8 cellular contexts compared by ENCODE assay signal in the genomic region with DNA sequence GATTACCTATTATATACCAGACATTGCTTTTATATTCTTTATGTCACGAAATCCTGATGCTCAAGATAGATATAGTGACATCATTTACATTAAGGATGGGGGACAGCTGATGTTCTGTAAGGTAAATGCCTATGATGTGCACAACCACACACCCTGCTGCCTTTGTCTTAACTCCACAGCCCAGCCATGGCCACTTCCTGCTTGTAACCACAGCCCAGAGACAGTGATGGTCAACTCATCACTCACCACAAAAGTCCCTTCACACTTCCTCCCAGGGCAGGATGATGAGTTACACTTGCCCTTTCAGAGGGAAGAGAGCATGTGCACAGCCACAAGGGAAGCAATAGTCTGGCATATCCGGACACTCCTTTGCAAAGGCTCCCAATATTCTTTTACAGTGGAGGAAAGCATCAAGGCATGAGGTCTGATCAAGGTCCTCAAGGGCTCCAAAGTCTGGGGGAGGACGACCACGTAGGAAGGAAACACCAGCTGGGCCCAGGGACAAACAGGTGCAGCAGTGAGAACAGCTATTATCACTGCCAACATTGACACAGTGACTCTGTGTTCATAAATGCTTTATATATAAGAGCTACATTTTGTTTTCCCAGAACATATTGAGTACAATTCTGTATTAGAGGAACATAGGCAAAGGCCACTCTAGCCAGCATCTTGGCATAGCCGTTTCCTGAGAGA. TPM values are rescaled to one million over a fixed set of nuclear protein-coding genes. Genes with fewer than 3 reads are reported as not detected.
DNase-seq lines count a peak whose midpoint lies in the region; ATAC-seq, FAIRE-seq and TF ChIP-seq lines count a peak whose summit lies in the region.

No MANE protein-coding gene starts in this region.

- TF ChIP-seq CTCF in astrocyte (IDR thresholded peaks at IDR 0.05; ENCODE audit: insufficient read depth, low read depth, low read length) (no peak), type B pancreatic cell (conservative IDR thresholded peaks at IDR 0.05) (no peak)

- no peak overlapping the region for H3K4me2 ChIP-seq in astrocyte (ENCODE audit: low read length)

- H3K4me3 Mint-ChIP-seq in astrocyte (ENCODE audit: unreplicated experiment) (no peak overlapping the region), type B pancreatic cell (no peak overlapping the region)

- H3K4me1 Mint-ChIP-seq in astrocyte (ENCODE audit: low read depth, unreplicated experiment) (peaks cover 12% of the 10 kb centered on the region), type B pancreatic cell (ENCODE audit: unreplicated experiment) (peaks cover 66% of the 10 kb centered on the region)

- no peak overlapping the region for H2AFZ ChIP-seq in astrocyte (ENCODE audit: low read depth, low read length)

- H3K36me3 ChIP-seq in astrocyte (ENCODE audit: insufficient read depth, low read length): peaks cover 8% of the 10 kb centered on the region

- no peak overlapping the region for H3K27ac ChIP-seq in astrocyte (ENCODE audit: low read depth, low read length)

- H3K79me2 ChIP-seq in astrocyte (ENCODE audit: insufficient read depth, low read length): peaks cover 7% of the 10 kb centered on the region

- H3K27me3 Mint-ChIP-seq in astrocyte (ENCODE audit: low read depth, unreplicated experiment) (peaks cover 10% of the 10 kb centered on the region), type B pancreatic cell (no peaks in the 10 kb centered on the region)

- H4K20me1 ChIP-seq in astrocyte (ENCODE audit: insufficient read depth, low read length): peaks cover 22% of the 10 kb centered on the region

- no peak overlapping the region for H3K9ac ChIP-seq in astrocyte (ENCODE audit: low read length)

- H3K9me3 Mint-ChIP-seq in astrocyte (ENCODE audit: unreplicated experiment) (no peaks in the 10 kb centered on the region), type B pancreatic cell (no peaks in the 10 kb centered on the region)

- peak; percentile 21 for DNase-seq in Jurkat, Clone E6-1 (ENCODE audit: low read depth, low spot score)
- DNase-seq in astrocyte (ENCODE audit: low read depth) (peak; percentile 38), pons (ENCODE audit: low spot score) (peak; percentile 81), DMS79 treated with DMSO at 0.1 percent for 48 hours (lab: John Stamatoyannopoulos, UW) (no peak), kidney glomerular epithelial cell (lab: John Stamatoyannopoulos, UW) (no peak), type B pancreatic cell (ENCODE audit: extremely low spot score, unreplicated experiment) (no peak)

- FAIRE-seq in astrocyte (lab: Jason Lieb, UNC): peak; percentile 26

- H3K4me1 ChIP-seq in astrocyte (ENCODE audit: insufficient read depth, low read length): peaks cover 12% of the 10 kb centered on the region

- no peak overlapping the region for H3K27ac Mint-ChIP-seq in astrocyte (ENCODE audit: unreplicated experiment)
- no peak overlapping the region for H3K27ac Mint-ChIP-seq in type B pancreatic cell

- H3K27me3 ChIP-seq in astrocyte (ENCODE audit: insufficient read depth, low read length): no peaks in the 10 kb centered on the region

- no peaks in the 10 kb centered on the region for H3K36me3 Mint-ChIP-seq in astrocyte (ENCODE audit: low read depth, unreplicated experiment)
- peaks cover 40% of the 10 kb centered on the region for H3K36me3 Mint-ChIP-seq in type B pancreatic cell

- no peaks in the 10 kb centered on the region for H3K9me3 ChIP-seq in astrocyte (ENCODE audit: insufficient read depth, low read depth, low read length)

- ATAC-seq in GM18499 (IDR thresholded peaks at IDR 0.05; ENCODE audit: insufficient read depth, unreplicated experiment) (peak; percentile 70), GM21825 (IDR thresholded peaks at IDR 0.05; ENCODE audit: unreplicated experiment) (peak; percentile 88)

- H3K4me3 ChIP-seq in Jurkat, Clone E6-1 (ENCODE audit: low read length): no peak overlapping the region
- no peak overlapping the region for H3K4me3 ChIP-seq in astrocyte (ENCODE audit: insufficient read depth, low read depth, low read length)

RNA-seq across cellular contexts. Expression of gene PLPP3, which starts 53.8 kb away (rescaled TPM):
- polyA plus RNA-seq in Jurkat, Clone E6-1 (2012; ENCODE audit: insufficient read depth, insufficient read length): 1.3 TPM
- 1.2 and 2.2 TPM in 2 replicates for total RNA-seq in astrocyte
- 32.6 and 79.0 TPM in 2 replicates for total RNA-seq in type B pancreatic cell (ENCODE audit: low replicate concordance)

Comparison
In these comparisons a context has a peak if more than half of its experiments do, and no peak if none do; other contexts are left out.
1. DNase-seq: peak in Jurkat, Clone E6-1 (single experiment), astrocyte (single experiment) and pons (single experiment); none in DMS79 treated with DMSO at 0.1 percent for 48 hours (single experiment), kidney glomerular epithelial cell (single experiment) and type B pancreatic cell (single experiment).
2. RNA of gene PLPP3, which starts 53.8 kb away (total RNA-seq): 32.6 to 79.0 TPM in type B pancreatic cell; 1.2 to 2.2 TPM in astrocyte; every median in the first group is over 10 times any median in the second.